13 cellular contexts compared by ENCODE assay signal in the genomic region with DNA sequence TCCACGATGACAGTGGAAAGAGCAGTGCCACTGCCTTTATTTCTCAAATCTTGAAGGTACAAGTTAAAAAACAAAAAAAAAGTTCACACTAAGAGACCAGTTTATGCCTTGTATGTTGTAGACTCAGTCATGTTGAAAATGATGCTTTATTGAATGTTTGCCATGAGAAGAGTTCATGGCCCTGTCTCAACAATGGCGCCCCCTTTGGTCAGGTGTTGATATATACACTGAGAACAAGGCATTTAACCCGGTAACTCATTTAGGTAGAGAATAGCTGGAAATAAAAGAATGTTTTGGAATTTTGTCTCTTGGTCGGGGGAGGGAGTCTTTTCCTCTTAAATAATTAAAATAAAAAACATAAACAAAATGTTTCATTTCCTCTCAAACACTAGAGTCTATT.
DNase-seq lines count a peak whose midpoint lies in the region; ATAC-seq, FAIRE-seq and TF ChIP-seq lines count a peak whose summit lies in the region.
"Had no signal": no experiment of that assay in that cellular context is flagged by ENCODE, and none has a peak within 500 bp of the region (broad histone marks: within the 10 kb centered on the region; RNA-seq: fewer than 3 reads in every experiment).

No MANE protein-coding gene starts in this region.

- no peak overlapping the region for H3K4me3 ChIP-seq in WERI-Rb-1 (ENCODE audit: low read depth, low read length)
- no peak overlapping the region for H3K4me3 ChIP-seq in kidney epithelial cell (ENCODE audit: low read depth, low read length)
- H3K4me3 ChIP-seq: esophagus muscularis mucosa, ovary had no signal

- H3K9me3 ChIP-seq in WERI-Rb-1 (ENCODE audit: severe bottlenecking) = no peaks in the 10 kb centered on the region
- H3K9me3 ChIP-seq: esophagus muscularis mucosa, ovary had no signal

- DNase-seq in D721Med (ENCODE audit: insufficient read length, low spot score) (no peak), GM13977 (ENCODE audit: low spot score) (no peak), WERI-Rb-1 (no peak), kidney epithelial cell (ENCODE audit: low read depth) (no peak), NCI-H2107 treated with DMSO at 0.1 percent for 48 hours (lab: John Stamatoyannopoulos, UW; ENCODE audit: unreplicated experiment) (no peak), cardiac septum (ENCODE audit: low spot score) (no peak)
- DNase-seq: aorta, GDM1, NCI-H2171, ovary, SW 1271 had no signal

- no peak for ATAC-seq in HG02973 (IDR thresholded peaks at IDR 0.05; ENCODE audit: unreplicated experiment)

- no peaks in the 10 kb centered on the region for H3K27me3 ChIP-seq in WERI-Rb-1 (ENCODE audit: insufficient read depth, low read depth, severe bottlenecking)
- no peaks in the 10 kb centered on the region for H3K27me3 ChIP-seq in kidney epithelial cell (ENCODE audit: control insufficient read depth, insufficient read depth, low read length)
- H3K27me3 ChIP-seq: esophagus muscularis mucosa, ovary had no signal

- TF ChIP-seq CTCF in D721Med (IDR thresholded peaks at IDR 0.05; ENCODE audit: insufficient read depth, missing control alignments) (peak; percentile 28), GM13977 (IDR thresholded peaks at IDR 0.05; ENCODE audit: extremely low read depth, insufficient read depth, missing control alignments) (peak; percentile 37), WERI-Rb-1 (IDR thresholded peaks at IDR 0.05; ENCODE audit: low read depth, low read length) (peak; percentile 35), kidney epithelial cell (IDR thresholded peaks at IDR 0.05; ENCODE audit: insufficient read depth, low read length, poor library complexity, severe bottlenecking) (peak; percentile 27)

- H3K36me3 ChIP-seq in WERI-Rb-1 (no peaks in the 10 kb centered on the region), kidney epithelial cell (ENCODE audit: control insufficient read depth, insufficient read depth, low read length) (no peaks in the 10 kb centered on the region)
- H3K36me3 ChIP-seq: ovary had no signal

- FAIRE-seq in D721Med (lab: Jason Lieb, UNC) = no peak

- in situ Hi-C loops in GM13977 (cut with MboI; ENCODE audit: low pct_unique_long_range_greater_than_20kb, low sequenced_read_pairs, unreplicated experiment) = no loop called here

- intact Hi-C loops in cardiac septum (cut with DNase I) = no loop called here

- H3K27ac ChIP-seq in WERI-Rb-1 = no peak overlapping the region
- H3K27ac ChIP-seq: esophagus muscularis mucosa, ovary had no signal
